ENCODE assay signal across 24 cellular contexts in the genomic region with DNA sequence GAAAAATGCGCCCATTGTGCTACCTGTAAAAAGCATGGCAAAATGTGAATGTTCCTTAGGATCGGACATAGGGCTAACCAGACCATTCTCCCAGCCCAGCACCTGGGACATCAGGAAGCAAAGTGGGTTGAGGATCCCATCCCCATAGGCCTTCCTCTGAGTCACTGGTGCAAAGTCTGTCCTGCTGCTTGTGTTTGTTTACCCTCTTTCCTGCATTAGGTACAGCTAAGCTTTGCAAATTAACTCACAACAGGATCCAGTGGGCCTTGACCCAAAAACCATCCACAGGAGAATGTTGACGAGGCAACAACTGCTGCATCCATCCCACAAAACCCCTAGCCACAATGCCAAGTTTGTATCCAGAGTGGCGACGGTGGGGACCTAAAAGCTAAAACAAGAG.
"Had no signal": no experiment of that assay in that cellular context is flagged by ENCODE, and none has a peak within 500 bp of the region (broad histone marks: within the 10 kb centered on the region; RNA-seq: fewer than 3 reads in every experiment).

No MANE protein-coding gene starts in this region.

- H3K4me3 ChIP-seq: breast epithelium, PC-9 had no signal

- H3K4me2 ChIP-seq: PC-9 had no signal

- H3K9me3 ChIP-seq: breast epithelium had no signal

- ATAC-seq: activated T-cell treated with anti-CD3 and anti-CD28 coated beads, Interleukin-2, amount 50 U/mL, for 4 hours; activated T-helper 17 cell treated with anti-CD3 and anti-CD28 coated beads, Interleukin-2, amount 50 U/mL, for 72 hours; T-helper 17 cell had no signal

- H3K27ac ChIP-seq: breast epithelium, PC-9 had no signal

- H2AFZ ChIP-seq: PC-9 had no signal

- H3K36me3 ChIP-seq: breast epithelium had no signal

- H3K27me3 ChIP-seq: breast epithelium had no signal

- DNase-seq: activated B cell treated with CpG ODN at 0.5 μM for 24 hours; activated CD4-positive, alpha-beta T cell treated with anti-CD3 and anti-CD28 coated beads for 1 hour; activated CD4-positive, alpha-beta T cell treated with anti-CD3 and anti-CD28 coated beads, Interleukin-2, amount 10 ng/mL, durations not matched to agents 24 days and 14 days; activated CD4-positive, alpha-beta T cell treated with anti-CD3 and anti-CD28 coated beads, Interleukin-2, amount 50 U/mL, for 48 hours; activated gamma-delta T cell; activated naive CD4-positive, alpha-beta T cell treated with anti-CD3 and anti-CD28 coated beads for 36 hours; activated T-cell treated with anti-CD3 and anti-CD28 coated beads, Interleukin-2, amount 50 U/mL, for 4 hours; amygdala; central memory CD4-positive, alpha-beta T cell; Karpas-422; MM.1S; NCI-H1105; NCI-H1436; NCI-H1694 treated with DMSO at 0.1 percent for 48 hours; NCI-H2029 treated with DMSO at 0.1 percent for 48 hours; NCI-H345; NCI-H510A; NCI-H69; PC-9; SIG-M5; T-helper 17 cell; T-helper 9 cell had no signal
